In the genomic region with DNA sequence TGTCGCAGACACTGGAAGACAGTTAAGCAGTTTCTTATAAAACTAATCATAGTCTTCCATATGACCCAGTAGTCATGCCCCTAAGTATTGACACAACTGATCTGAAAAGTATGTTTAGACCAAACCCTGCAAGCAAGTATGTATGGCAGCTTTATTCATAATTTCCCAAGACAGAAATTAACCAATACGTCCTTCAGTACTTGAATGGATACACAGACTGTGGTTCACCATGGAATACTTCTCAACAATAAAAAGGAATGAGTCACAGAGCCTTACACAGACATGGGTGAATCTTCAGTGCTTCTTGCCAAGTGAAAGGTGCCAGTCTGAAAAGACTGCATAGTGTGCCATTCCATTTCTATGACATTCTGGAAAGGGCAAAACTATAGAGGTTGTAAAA, we compare ENCODE assay signal across 1 cellular context.
TF ChIP-seq lines count a peak whose summit lies in the region.

No MANE protein-coding gene starts in this region.

TF ChIP-seq in IMR-90, 13 proteins besides CTCF, POLR2A, EP300 and RAD21 (continued from another document):
- TF ChIP-seq, protein P1, sequence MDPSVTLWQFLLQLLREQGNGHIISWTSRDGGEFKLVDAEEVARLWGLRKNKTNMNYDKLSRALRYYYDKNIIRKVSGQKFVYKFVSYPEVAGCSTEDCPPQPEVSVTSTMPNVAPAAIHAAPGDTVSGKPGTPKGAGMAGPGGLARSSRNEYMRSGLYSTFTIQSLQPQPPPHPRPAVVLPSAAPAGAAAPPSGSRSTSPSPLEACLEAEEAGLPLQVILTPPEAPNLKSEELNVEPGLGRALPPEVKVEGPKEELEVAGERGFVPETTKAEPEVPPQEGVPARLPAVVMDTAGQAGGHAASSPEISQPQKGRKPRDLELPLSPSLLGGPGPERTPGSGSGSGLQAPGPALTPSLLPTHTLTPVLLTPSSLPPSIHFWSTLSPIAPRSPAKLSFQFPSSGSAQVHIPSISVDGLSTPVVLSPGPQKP (IDR thresholded peaks at IDR 0.05; ENCODE audit: borderline replicate concordance, low read depth, low read length) = no peak
- TF ChIP-seq BHLHE40 (IDR thresholded peaks at IDR 0.05; ENCODE audit: low read depth, low read length) (no peak), MAFK (IDR thresholded peaks at IDR 0.05; ENCODE audit: low read depth, low read length) (no peak), SMC3 (IDR thresholded peaks at IDR 0.05; ENCODE audit: low read depth, low read length) (no peak), FOS (IDR thresholded peaks at IDR 0.05; ENCODE audit: low read depth, low read length) (no peak), CEBPB (IDR thresholded peaks at IDR 0.05; ENCODE audit: low read depth, low read length) (no peak), MAZ (IDR thresholded peaks at IDR 0.05; ENCODE audit: borderline replicate concordance, low read depth, low read length) (no peak), RCOR1 (IDR thresholded peaks at IDR 0.05; ENCODE audit: insufficient replicate concordance, low read length) (no peak), MXI1 (IDR thresholded peaks at IDR 0.05; ENCODE audit: borderline replicate concordance, low read depth, low read length) (no peak), NFE2L2 (IDR thresholded peaks at IDR 0.05; ENCODE audit: low read depth, low read length) (no peak)
- TF ChIP-seq, protein P2, sequence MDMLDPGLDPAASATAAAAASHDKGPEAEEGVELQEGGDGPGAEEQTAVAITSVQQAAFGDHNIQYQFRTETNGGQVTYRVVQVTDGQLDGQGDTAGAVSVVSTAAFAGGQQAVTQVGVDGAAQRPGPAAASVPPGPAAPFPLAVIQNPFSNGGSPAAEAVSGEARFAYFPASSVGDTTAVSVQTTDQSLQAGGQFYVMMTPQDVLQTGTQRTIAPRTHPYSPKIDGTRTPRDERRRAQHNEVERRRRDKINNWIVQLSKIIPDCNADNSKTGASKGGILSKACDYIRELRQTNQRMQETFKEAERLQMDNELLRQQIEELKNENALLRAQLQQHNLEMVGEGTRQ (IDR thresholded peaks at IDR 0.05; ENCODE audit: low read depth, low read length) = no peak
